ENCODE assay signal across 12 cellular contexts in genomic region chr5:100505984-100506670, GRCh38. TPM values are rescaled to one million over a fixed set of nuclear protein-coding genes. Genes with fewer than 3 reads are reported as not detected.
DNase-seq lines count a peak whose midpoint lies in the region; ATAC-seq and TF ChIP-seq lines count a peak whose summit lies in the region.
"Had no signal": no experiment of that assay in that cellular context is flagged by ENCODE, and none has a peak within 500 bp of the region (broad histone marks: within the 10 kb centered on the region; RNA-seq: fewer than 3 reads in every experiment).

No MANE protein-coding gene starts in this region.

- TF ChIP-seq CTCF in cardiac muscle cell (IDR thresholded peaks at IDR 0.05; ENCODE audit: low read depth, low read length) (peak; percentile 9), heart right ventricle (IDR thresholded peaks at IDR 0.05) (no peak)

- H3K36me3 Mint-ChIP-seq in activated CD4-positive, alpha-beta T cell treated with anti-CD3 and anti-CD28 coated beads for 36 hours (ENCODE audit: low read depth), result no peaks in the 10 kb centered on the region
- H3K36me3 Mint-ChIP-seq: activated CD8-positive, alpha-beta memory T cell treated with anti-CD3 and anti-CD28 coated beads, Interleukin-2, amount 10 ng/mL, durations not matched to agents 7 days and 5 days had no signal

- H3K27ac ChIP-seq in cardiac muscle cell (no peak overlapping the region), heart right ventricle (no peak overlapping the region)
- H3K27ac ChIP-seq: prostate gland, SK-N-MC had no signal

- H3K27me3 Mint-ChIP-seq in activated CD4-positive, alpha-beta T cell treated with anti-CD3 and anti-CD28 coated beads for 36 hours, result no peaks in the 10 kb centered on the region
- H3K27me3 Mint-ChIP-seq: activated CD8-positive, alpha-beta memory T cell treated with anti-CD3 and anti-CD28 coated beads, Interleukin-2, amount 10 ng/mL, durations not matched to agents 7 days and 5 days had no signal

- WGBS in heart right ventricle, 2 donors, result 63 to 70% methylated on average over 1 of the region's 1 CpG

- H3K4me3 Mint-ChIP-seq in activated CD4-positive, alpha-beta T cell treated with anti-CD3 and anti-CD28 coated beads for 36 hours, result no peak overlapping the region
- H3K4me3 Mint-ChIP-seq: activated CD8-positive, alpha-beta memory T cell treated with anti-CD3 and anti-CD28 coated beads, Interleukin-2, amount 10 ng/mL, durations not matched to agents 7 days and 5 days had no signal

- H3K36me3 ChIP-seq in cardiac muscle cell (no peaks in the 10 kb centered on the region), heart right ventricle (no peaks in the 10 kb centered on the region)
- H3K36me3 ChIP-seq: prostate gland had no signal

- H3K4me3 ChIP-seq in cardiac muscle cell (no peak overlapping the region), heart right ventricle (no peak overlapping the region)
- H3K4me3 ChIP-seq: prostate gland, SK-N-MC had no signal

- no peaks in the 10 kb centered on the region for H3K4me1 Mint-ChIP-seq in activated CD4-positive, alpha-beta T cell treated with anti-CD3 and anti-CD28 coated beads for 36 hours
- H3K4me1 Mint-ChIP-seq: activated CD8-positive, alpha-beta memory T cell treated with anti-CD3 and anti-CD28 coated beads, Interleukin-2, amount 10 ng/mL, durations not matched to agents 7 days and 5 days had no signal

- no peak for ATAC-seq in heart right ventricle
- ATAC-seq in activated CD4-positive, alpha-beta T cell treated with anti-CD3 and anti-CD28 coated beads for 36 hours, result no peak
- ATAC-seq: activated CD8-positive, alpha-beta memory T cell treated with anti-CD3 and anti-CD28 coated beads, Interleukin-2, amount 10 ng/mL, durations not matched to agents 7 days and 5 days had no signal

- CTCF ChIA-PET in activated CD4-positive, alpha-beta T cell treated with anti-CD3 and anti-CD28 coated beads for 36 hours (lab: Charles Lee), result no interaction called here

- H3K9me3 Mint-ChIP-seq in activated CD4-positive, alpha-beta T cell treated with anti-CD3 and anti-CD28 coated beads for 36 hours (ENCODE audit: low read depth), result peaks cover 3% of the 10 kb centered on the region

- H3K27ac Mint-ChIP-seq in activated CD4-positive, alpha-beta T cell treated with anti-CD3 and anti-CD28 coated beads for 36 hours, result no peak overlapping the region
- H3K27ac Mint-ChIP-seq: activated CD8-positive, alpha-beta memory T cell treated with anti-CD3 and anti-CD28 coated beads, Interleukin-2, amount 10 ng/mL, durations not matched to agents 7 days and 5 days had no signal

- H3K27me3 ChIP-seq in cardiac muscle cell (peaks cover 29% of the 10 kb centered on the region), heart right ventricle (no peaks in the 10 kb centered on the region)

- no peaks in the 10 kb centered on the region for H3K9me3 ChIP-seq in cardiac muscle cell (ENCODE audit: low read depth)
- H3K9me3 ChIP-seq in heart right ventricle, result peaks cover 0 to 11% (median 0%) of the 10 kb centered on the region in 11 donors
- H3K9me3 ChIP-seq: prostate gland had no signal

- POLR2A ChIA-PET in activated CD4-positive, alpha-beta T cell treated with anti-CD3 and anti-CD28 coated beads for 36 hours (lab: Charles Lee), result interaction anchor here (0.9 kb wide), 1 partner anchor 943 kb away, joined by 3 read pairs; no protein-coding TSS in a partner anchor

- H3K4me1 ChIP-seq in cardiac muscle cell (ENCODE audit: low read depth), result no peaks in the 10 kb centered on the region
- no peaks in the 10 kb centered on the region for H3K4me1 ChIP-seq in heart right ventricle
- H3K4me1 ChIP-seq: prostate gland had no signal

- DNase-seq in cardiac muscle cell (ENCODE audit: low read depth in 1 of 2, low spot score in 1 of 2) (peak in 1 of 2 donors; percentile 87), heart right ventricle (no peak), T1000 (lab: John Stamatoyannopoulos, UW) (peak; percentile 1), glomerular endothelial cell (ENCODE audit: extremely low read depth, low read depth, low spot score) (peak; percentile 33), NCI-H2171 treated with DMSO at 0.1 percent for 48 hours (lab: John Stamatoyannopoulos, UW) (no peak), COR-L47 (lab: John Stamatoyannopoulos, UW) (no peak), D341Med (ENCODE audit: low spot score) (no peak)
- no peak for DNase-seq in activated CD4-positive, alpha-beta T cell treated with anti-CD3 and anti-CD28 coated beads for 36 hours
- DNase-seq: activated CD8-positive, alpha-beta memory T cell treated with anti-CD3 and anti-CD28 coated beads, Interleukin-2, amount 10 ng/mL, durations not matched to agents 7 days and 5 days; NCI-H1930 had no signal

- intact Hi-C loops in heart right ventricle (cut with DNase I), result no loop called here
- intact Hi-C loops in activated CD4-positive, alpha-beta T cell treated with anti-CD3 and anti-CD28 coated beads for 36 hours (cut with DNase I, micrococcal nuclease), result no loop called here

RNA-seq across cellular contexts. Expression of gene FAM174A, which starts 29.0 kb away (rescaled TPM):
- 37.7 and 66.8 TPM in 2 replicates for total RNA-seq in cardiac muscle cell
- 29.7 and 37.6 TPM in 2 replicates for polyA plus RNA-seq in cardiac muscle cell
- total RNA-seq in heart right ventricle, result 10 to 100 TPM; 16.0 to 24.0 (median 20.1) TPM
- polyA plus RNA-seq in heart right ventricle, result 10 to 100 TPM in 1 of 2 donors, 1 to 10 TPM in 1; 9.1 to 46.0 TPM
- 22.7 and 23.1 TPM in 2 replicates for total RNA-seq in glomerular endothelial cell
- total RNA-seq in activated CD4-positive, alpha-beta T cell treated with anti-CD3 and anti-CD28 coated beads for 36 hours, result 1 to 10 TPM; 3.9 to 4.7 TPM

Comparison
In these comparisons a context has a peak if more than half of its experiments do, and no peak if none do; other contexts are left out.
1. DNase-seq: peak in T1000 (single experiment) and glomerular endothelial cell (single experiment); none in heart right ventricle (0 of 2), NCI-H2171 treated with DMSO at 0.1 percent for 48 hours (single experiment), activated CD4-positive, alpha-beta T cell treated with anti-CD3 and anti-CD28 coated beads for 36 hours (single experiment), COR-L47 (single experiment) and D341Med (single experiment).